19 cellular contexts compared by ENCODE assay signal in the genomic region with DNA sequence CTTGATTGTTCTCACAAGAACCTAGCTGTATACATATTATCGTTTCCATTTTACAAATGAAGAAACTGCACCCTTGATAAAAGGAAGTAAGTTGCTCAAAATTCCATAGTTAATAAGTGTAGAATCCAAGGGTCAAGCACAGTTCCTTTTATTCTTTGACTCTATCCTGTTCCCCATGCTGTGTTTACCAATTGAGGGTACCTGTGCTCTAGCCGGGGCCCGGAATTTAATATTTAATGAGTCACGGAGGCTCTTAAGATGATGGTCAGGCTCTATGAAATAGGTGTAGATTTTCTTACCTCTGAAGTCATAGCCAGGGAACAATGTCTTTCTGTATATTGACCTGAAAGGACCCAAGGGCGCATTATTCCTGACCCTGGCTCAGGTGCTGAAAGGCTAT.
DNase-seq lines count a peak whose midpoint lies in the region; ATAC-seq, FAIRE-seq and TF ChIP-seq lines count a peak whose summit lies in the region.
"Had no signal": no experiment of that assay in that cellular context is flagged by ENCODE, and none has a peak within 500 bp of the region (broad histone marks: within the 10 kb centered on the region; RNA-seq: fewer than 3 reads in every experiment).

No MANE protein-coding gene starts in this region.

- H3K4me3 ChIP-seq in heart left ventricle: no peak overlapping the region
- H3K4me3 ChIP-seq in rectal smooth muscle tissue (ENCODE audit: low read length): no peak overlapping the region
- H3K4me3 ChIP-seq in upper lobe of right lung: no peak overlapping the region
- H3K4me3 ChIP-seq: GM23338 had no signal

- TF ChIP-seq POLR2A in heart left ventricle (IDR thresholded peaks at IDR 0.05): no peak

- POLR2A ChIA-PET in GM10248 (lab: Yijun Ruan, JAX): no interaction called here

- TF ChIP-seq CTCF in heart left ventricle (IDR thresholded peaks at IDR 0.05) (no peak), upper lobe of right lung (IDR thresholded peaks at IDR 0.05) (no peak), GM10248 (IDR thresholded peaks at IDR 0.05; ENCODE audit: control extremely low read depth, extremely low read depth, low read depth, missing control alignments) (no peak)

- peaks cover 0 to 95% (median 58%) of the 10 kb centered on the region in 12 donors for H3K4me1 ChIP-seq in heart left ventricle
- H3K4me1 ChIP-seq in rectal smooth muscle tissue (ENCODE audit: control insufficient read depth, insufficient read depth, low read length): peaks cover 50% of the 10 kb centered on the region
- peaks cover 41% of the 10 kb centered on the region for H3K4me1 ChIP-seq in upper lobe of right lung

- CTCF ChIA-PET in GM10248 (lab: Yijun Ruan, JAX): no interaction called here

- DNase-seq in heart left ventricle (no peak), Right ventricle myocardium superior (no peak), kidney tubule cell (ENCODE audit: low spot score) (peak; percentile 73), upper lobe of right lung (no peak), GM10248 (ENCODE audit: extremely low spot score) (no peak), urothelium cell line (ENCODE audit: low spot score) (no peak)
- DNase-seq: activated CD4-positive, CD25-positive, alpha-beta regulatory T cell; activated T-cell treated with anti-CD3 and anti-CD28 coated beads, Interleukin-2, amount 50 U/mL, for 24 hours; COR-L47; dermis blood vessel endothelial cell; hippocampal formation; Karpas-422; natural killer cell; NCI-H1048; NCI-H187 treated with DMSO at 0.1 percent for 48 hours had no signal

- no peak overlapping the region for H3K9ac ChIP-seq in rectal smooth muscle tissue (ENCODE audit: low read length)

- intact Hi-C loops in heart left ventricle (cut with DNase I): no loop called here
- intact Hi-C loops in Right ventricle myocardium superior (cut with DNase I): no loop called here
- intact Hi-C loops in upper lobe of right lung (cut with DNase I): no loop called here

- no peaks in the 10 kb centered on the region for H3K9me3 ChIP-seq in heart left ventricle
- no peaks in the 10 kb centered on the region for H3K9me3 ChIP-seq in upper lobe of right lung

- H3K27ac ChIP-seq in heart left ventricle (peak overlapping the region in 9 of 12 donors; percentile 11 to 89 (median 48)), rectal smooth muscle tissue (ENCODE audit: low read depth, low read length) (peak overlapping the region; percentile 96), upper lobe of right lung (peak overlapping the region; percentile 18)

- no peak for ATAC-seq in heart left ventricle
- ATAC-seq in Right ventricle myocardium superior (ENCODE audit: poor library complexity): no peak
- ATAC-seq in upper lobe of right lung: peak; percentile 33
- no peak for ATAC-seq in HG03097 (IDR thresholded peaks at IDR 0.05; ENCODE audit: low FRiP score, unreplicated experiment)
- ATAC-seq: GM23338, natural killer cell had no signal

- H3K36me3 ChIP-seq in heart left ventricle (peaks cover 0 to 8% (median 0%) of the 10 kb centered on the region in 9 donors), rectal smooth muscle tissue (ENCODE audit: control insufficient read depth, insufficient read depth, low read length) (no peaks in the 10 kb centered on the region), upper lobe of right lung (no peaks in the 10 kb centered on the region)

- no peak for FAIRE-seq in urothelium cell line (lab: Jason Lieb, UNC)
- FAIRE-seq: endothelial cell of umbilical vein had no signal

- 91 to 95% (median 94%) methylated on average over 5 of the region's 5 CpGs for WGBS in heart left ventricle, 4 donors

- H3K27me3 ChIP-seq in heart left ventricle (no peaks in the 10 kb centered on the region), rectal smooth muscle tissue (ENCODE audit: control insufficient read depth, insufficient read depth, low read length) (no peaks in the 10 kb centered on the region), upper lobe of right lung (no peaks in the 10 kb centered on the region)

Comparison
In these comparisons a context has a peak if more than half of its experiments do, and no peak if none do; other contexts are left out.
1. H3K27ac ChIP-seq: peak in every context shown above with its lines; median percentile 96 in rectal smooth muscle tissue; 48 in heart left ventricle; 18 in upper lobe of right lung.